ENCODE assay signal across 8 cellular contexts in the genomic region with DNA sequence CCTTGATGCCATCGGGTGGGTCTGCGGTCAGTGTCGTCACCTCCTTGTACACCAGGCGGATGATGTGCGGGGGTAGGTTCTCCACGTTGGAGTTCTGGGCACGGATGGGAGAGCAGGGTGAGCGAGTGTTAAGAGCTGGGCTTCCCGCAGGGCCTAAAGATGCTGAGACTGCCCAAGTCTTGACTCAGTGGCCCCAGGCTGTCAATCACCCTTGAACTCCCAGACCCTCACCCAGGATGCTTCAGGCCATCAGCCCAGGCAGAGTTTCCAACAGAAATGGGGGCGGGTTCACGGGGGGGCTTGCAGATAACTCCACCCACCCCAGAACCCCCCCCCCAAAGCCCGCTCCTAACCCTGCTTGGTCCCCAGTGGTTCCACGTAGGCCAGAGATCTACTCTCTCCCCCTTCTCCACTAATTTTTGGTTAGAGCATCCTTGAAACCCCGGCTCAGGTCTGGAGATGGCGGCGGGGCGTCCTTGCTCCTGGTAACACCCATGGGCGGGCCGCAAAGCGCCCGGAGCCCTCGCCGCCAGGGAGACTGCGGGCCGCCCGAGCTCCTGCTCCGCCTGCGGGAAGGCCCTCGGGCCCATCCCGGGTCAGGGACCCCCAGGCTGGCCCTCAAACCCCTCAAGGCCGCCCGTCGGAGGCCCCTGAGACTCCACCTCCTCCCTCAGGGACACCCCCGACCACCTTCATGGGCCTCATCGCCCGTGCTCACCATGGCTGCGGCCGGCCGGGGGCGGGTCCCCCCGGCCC. TPM values are rescaled to one million over a fixed set of nuclear protein-coding genes. Genes with fewer than 3 reads are reported as not detected.
A peak's percentile ranks its signal among the peaks of the same experiment; 100 is the strongest.
DNase-seq lines count a peak whose midpoint lies in the region; ATAC-seq and TF ChIP-seq lines count a peak whose summit lies in the region.

No MANE protein-coding gene starts in this region.

- TSS peak; percentile 60 for BruUV-seq in MCF 10A (replicated peaks; lab: Mats Ljungman, UMichigan)

- H3K4me1 Mint-ChIP-seq in MCF 10A (ENCODE audit: insufficient read depth, unreplicated experiment): peaks cover 21% of the 10 kb centered on the region

- no peaks in the 10 kb centered on the region for H3K27me3 Mint-ChIP-seq in MCF 10A (ENCODE audit: insufficient read depth, unreplicated experiment)

- peak overlapping the region; percentile 94 for H3K4me3 Mint-ChIP-seq in MCF 10A (ENCODE audit: unreplicated experiment)

- H3K9me3 Mint-ChIP-seq in MCF 10A (ENCODE audit: unreplicated experiment): no peaks in the 10 kb centered on the region

- intact Hi-C loops in MCF 10A (cut with micrococcal nuclease): no loop called here

- H3K36me3 Mint-ChIP-seq in MCF 10A (ENCODE audit: insufficient read depth, unreplicated experiment): peaks cover 60% of the 10 kb centered on the region

- POLR2A ChIA-PET in MCF 10A (lab: Yijun Ruan, JAX): interaction anchor here (0.6 to 6.1 kb wide), 27 partner anchors 8 to 1288 kb away, joined by 3 to 57 read pairs (median 4); a partner anchor contains a TSS

- CTCF ChIA-PET in MCF 10A (lab: Yijun Ruan, JAX): interaction anchor here (0.6 to 1.9 kb wide), 3 partner anchors 114 to 265 kb away, joined by 3 to 9 read pairs (median 5); no protein-coding TSS in a partner anchor

- peak; percentile 55 for DNase-seq in EH (ENCODE audit: low read depth)
- DNase-seq in NCI-H774 (lab: John Stamatoyannopoulos, UW): peak; percentile 2
- DNase-seq in MCF 10A (ENCODE audit: unreplicated experiment): no peak
- DNase-seq in kidney tubule cell (ENCODE audit: low spot score): peak; percentile 35
- DNase-seq in stimulated activated naive CD4-positive, alpha-beta T cell treated with Interleukin-2 at 50 U/mL for 16 hours (lab: John Stamatoyannopoulos, UW): peak; percentile 30
- no peak for DNase-seq in NCI-H446 (lab: John Stamatoyannopoulos, UW)
- no peak for DNase-seq in kidney glomerular epithelial cell (lab: John Stamatoyannopoulos, UW)

- peak overlapping the region; percentile 99 for H3K27ac Mint-ChIP-seq in MCF 10A (ENCODE audit: low read depth, unreplicated experiment)

- no peak for TF ChIP-seq CTCF in MCF 10A (IDR thresholded peaks at IDR 0.05; ENCODE audit: unreplicated experiment)

- ATAC-seq in GM21529 (IDR thresholded peaks at IDR 0.05; ENCODE audit: unreplicated experiment): peak; percentile 12

RNA-seq across cellular contexts. Expression of a gene that starts 0.5 kb away (rescaled TPM):
- 331 and 345 TPM in 2 replicates for total RNA-seq in MCF 10A (2022)

RNA-seq across cellular contexts. Expression of a gene that starts 21.3 kb away (rescaled TPM):
- total RNA-seq in MCF 10A (2022): 2,816 and 2,868 TPM in 2 replicates

RNA-seq across cellular contexts. Expression of a gene that starts 23.0 kb away (rescaled TPM):
- 10.6 and 14.9 TPM in 2 replicates for total RNA-seq in MCF 10A (2022)

RNA-seq across cellular contexts. Expression of a gene that starts 30.4 kb away (rescaled TPM):
- total RNA-seq in MCF 10A (2022): 0.58 and 0.59 TPM in 2 replicates

RNA-seq across cellular contexts. Expression of a gene that starts 36.1 kb away (rescaled TPM):
- not detected in 2 replicates for total RNA-seq in MCF 10A (2022)

Comparison
In these comparisons a context has a peak if more than half of its experiments do, and no peak if none do; other contexts are left out.
1. DNase-seq: peak in EH (single experiment), NCI-H774 (single experiment), kidney tubule cell (single experiment) and stimulated activated naive CD4-positive, alpha-beta T cell treated with Interleukin-2 at 50 U/mL for 16 hours (single experiment); none in MCF 10A (single experiment), NCI-H446 (0 of 2) and kidney glomerular epithelial cell (single experiment).